In the genomic region with DNA sequence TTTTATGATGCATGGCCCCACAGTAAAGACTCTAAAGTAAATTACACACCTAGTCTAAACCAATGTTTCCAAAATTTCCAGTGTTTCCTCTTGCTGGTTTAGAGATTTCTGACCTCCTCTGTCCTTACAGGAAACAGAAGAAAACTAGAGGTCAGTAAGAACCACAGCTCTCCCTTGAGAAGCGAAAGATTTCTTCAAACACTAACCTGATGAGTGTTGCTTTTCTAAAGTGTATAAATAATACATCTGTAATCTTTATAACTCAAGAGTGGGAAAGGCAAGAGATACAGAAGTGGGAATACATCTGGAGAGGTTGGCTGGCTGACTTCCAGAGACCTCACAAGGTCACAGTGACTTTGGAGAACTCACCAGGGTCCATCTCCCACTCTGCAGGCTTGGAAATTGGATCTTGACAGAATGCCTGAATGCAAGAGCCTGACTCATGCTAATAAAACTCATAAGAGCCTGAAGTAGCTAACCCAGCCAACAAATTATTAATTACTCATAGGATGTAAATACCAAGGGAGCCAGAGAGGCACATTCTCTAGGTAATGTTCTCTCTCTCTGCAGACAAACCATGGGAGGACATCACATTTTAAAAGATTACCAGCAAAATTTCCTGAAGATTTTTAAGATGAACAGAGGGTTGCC, we compare ENCODE assay signal across 21 cellular contexts. TPM values are rescaled to one million over a fixed set of nuclear protein-coding genes. Genes with fewer than 3 reads are reported as not detected.
A peak's percentile ranks its signal among the peaks of the same experiment; 100 is the strongest.
DNase-seq lines count a peak whose midpoint lies in the region; ATAC-seq and TF ChIP-seq lines count a peak whose summit lies in the region.
"Had no signal": no experiment of that assay in that cellular context is flagged by ENCODE, and none has a peak within 500 bp of the region (broad histone marks: within the 10 kb centered on the region; RNA-seq: fewer than 3 reads in every experiment).

No MANE protein-coding gene starts in this region.

- no peaks in the 10 kb centered on the region for H3K27me3 ChIP-seq in fibroblast of lung (ENCODE audit: control insufficient read depth, insufficient read depth, low read length)
- no peaks in the 10 kb centered on the region for H3K27me3 ChIP-seq in skeletal muscle satellite cell (ENCODE audit: control insufficient read depth, insufficient read depth, low read length)
- H3K27me3 ChIP-seq: BE2C, stomach, upper lobe of left lung had no signal

- TF ChIP-seq CTCF in RWPE1 (conservative IDR thresholded peaks at IDR 0.05; ENCODE audit: low read depth) (no peak), fibroblast of lung (conservative IDR thresholded peaks at IDR 0.05 in 1 of 2, IDR thresholded peaks at IDR 0.05 in 1 of 2; ENCODE audit: low read depth in 1 of 2, low read length in 2 of 2) (no peak)

- DNase-seq in ELR (ENCODE audit: low read depth) (peak; percentile 85), RWPE1 (ENCODE audit: low spot score) (peak; percentile 43), fibroblast of lung (ENCODE audit: low read depth in 2 of 2) (peak; percentile 21 to 68)
- DNase-seq: activated CD4-positive, alpha-beta T cell treated with anti-CD3 and anti-CD28 coated beads for 36 hours; activated effector memory CD4-positive, alpha-beta T cell treated with Interleukin-2 at 50 U/mL for 16 hours; BE2C; foreskin melanocyte; GF-D8; kidney glomerular epithelial cell; natural killer cell; NCI-H2081; NCI-H524 treated with DMSO at 0.1 percent for 48 hours; posterior cingulate gyrus; stomach; SW 1271; upper lobe of left lung had no signal

- H3K36me3 ChIP-seq in fibroblast of lung (ENCODE audit: control insufficient read depth, insufficient read depth, low read length): peaks cover 7% of the 10 kb centered on the region
- peaks cover 69% of the 10 kb centered on the region for H3K36me3 ChIP-seq in skeletal muscle satellite cell (ENCODE audit: insufficient read depth, low read length)

- POLR2A ChIA-PET in RWPE1 (lab: Yijun Ruan, JAX; ENCODE audit: low non-redundant PET): no interaction called here

- H4K20me1 ChIP-seq in fibroblast of lung (ENCODE audit: control insufficient read depth, extremely low read depth, insufficient read depth, low read length): no peaks in the 10 kb centered on the region

- H3K4me2 ChIP-seq in fibroblast of lung (ENCODE audit: extremely low read depth, insufficient read depth, low read length) (no peak overlapping the region), skeletal muscle satellite cell (ENCODE audit: low read length) (peak overlapping the region; percentile 6)

- no peak overlapping the region for H3K4me3 ChIP-seq in fibroblast of lung (replicated peaks in 1 of 4; ENCODE audit: control extremely low read depth in 1 of 4, insufficient read depth in 1 of 4, low read depth in 3 of 4, low read length in 4 of 4)
- no peak overlapping the region for H3K4me3 ChIP-seq in skeletal muscle satellite cell (ENCODE audit: low read length)
- H3K4me3 ChIP-seq: HAP-1, stomach, upper lobe of left lung had no signal

- H3K4me1 ChIP-seq in fibroblast of lung (ENCODE audit: control insufficient read depth, extremely low read depth, insufficient read depth, low read length) (peaks cover 2% of the 10 kb centered on the region), skeletal muscle satellite cell (ENCODE audit: control insufficient read depth, insufficient read depth, low read length) (peaks cover 11% of the 10 kb centered on the region)
- H3K4me1 ChIP-seq: BE2C, HAP-1, stomach, upper lobe of left lung had no signal

- CTCF ChIA-PET in RWPE1 (lab: Yijun Ruan, JAX): interaction anchor here (1.0 kb wide), 1 partner anchor 82 kb away, joined by 3 read pairs; no protein-coding TSS in a partner anchor

- no peaks in the 10 kb centered on the region for H3K79me2 ChIP-seq in fibroblast of lung (ENCODE audit: control insufficient read depth, insufficient read depth, low read length)

- H3K9ac ChIP-seq in fibroblast of lung (ENCODE audit: insufficient read depth, low read length) (no peak overlapping the region), skeletal muscle satellite cell (ENCODE audit: low read depth, low read length) (no peak overlapping the region)

- H3K27ac ChIP-seq in RWPE1: peak overlapping the region; percentile 51; the same call in 1 of the 2 replicates
- no peak overlapping the region for H3K27ac ChIP-seq in fibroblast of lung (ENCODE audit: insufficient read depth, low read length)
- H3K27ac ChIP-seq: stomach, upper lobe of left lung had no signal

- no peak overlapping the region for H2AFZ ChIP-seq in fibroblast of lung (ENCODE audit: low read length)

- H3K9me3 ChIP-seq in fibroblast of lung (ENCODE audit: control insufficient read depth, insufficient read depth, low read depth, low read length): no peaks in the 10 kb centered on the region
- H3K9me3 ChIP-seq in skeletal muscle satellite cell (replicated peaks; ENCODE audit: low read length): no peaks in the 10 kb centered on the region
- H3K9me3 ChIP-seq: BE2C, HAP-1, stomach, upper lobe of left lung had no signal

- ATAC-seq in GM18873 (IDR thresholded peaks at IDR 0.05; ENCODE audit: low FRiP score, unreplicated experiment) (no peak), HG02870 (IDR thresholded peaks at IDR 0.05; ENCODE audit: unreplicated experiment) (no peak), HG02588 (IDR thresholded peaks at IDR 0.05; ENCODE audit: unreplicated experiment) (no peak)
- ATAC-seq: activated CD4-positive, alpha-beta T cell treated with anti-CD3 and anti-CD28 coated beads for 36 hours; natural killer cell had no signal

RNA-seq across cellular contexts. Expression of a gene that starts 8.7 kb away (rescaled TPM):
- total RNA-seq in fibroblast of lung: 47.8 and 50.4 TPM in 2 replicates
- 32.1 and 36.2 TPM in 2 replicates for polyA plus RNA-seq in fibroblast of lung
- polyA plus RNA-seq in fibroblast of lung (2012): 28.9 and 29.9 TPM in 2 replicates
- polyA minus RNA-seq in fibroblast of lung (ENCODE audit: low replicate concordance): 25.2 and 28.9 TPM in 2 replicates
- total RNA-seq in skeletal muscle satellite cell (2012; rRNA removed): 52.5 and 54.0 TPM in 2 replicates

RNA-seq across cellular contexts. Expression of a gene that starts 33.1 kb away (rescaled TPM):
- 126 and 146 TPM in 2 replicates for total RNA-seq in fibroblast of lung
- polyA plus RNA-seq in fibroblast of lung: 148 and 185 TPM in 2 replicates
- polyA plus RNA-seq in fibroblast of lung (2012): 116 and 143 TPM in 2 replicates
- 52.0 and 73.3 TPM in 2 replicates for polyA minus RNA-seq in fibroblast of lung (ENCODE audit: low replicate concordance)
- 187 and 196 TPM in 2 replicates for total RNA-seq in skeletal muscle satellite cell (2012; rRNA removed)

RNA-seq across cellular contexts. Expression of a gene that starts 33.2 kb away (rescaled TPM):
- total RNA-seq in fibroblast of lung: 46.0 and 54.7 TPM in 2 replicates
- 41.2 and 47.5 TPM in 2 replicates for polyA plus RNA-seq in fibroblast of lung
- polyA plus RNA-seq in fibroblast of lung (2012): 40.6 and 45.2 TPM in 2 replicates
- 1.5 and 4.5 TPM in 2 replicates for polyA minus RNA-seq in fibroblast of lung (ENCODE audit: low replicate concordance)
- total RNA-seq in skeletal muscle satellite cell (2012; rRNA removed): 26.6 and 36.9 TPM in 2 replicates

RNA-seq across cellular contexts. Expression of a gene that starts 48.2 kb away (rescaled TPM):
- 28.2 and 37.3 TPM in 2 replicates for total RNA-seq in fibroblast of lung
- polyA plus RNA-seq in fibroblast of lung: 116 and 159 TPM in 2 replicates
- 112 and 127 TPM in 2 replicates for polyA plus RNA-seq in fibroblast of lung (2012)
- 3.8 and 8.1 TPM in 2 replicates for polyA minus RNA-seq in fibroblast of lung (ENCODE audit: low replicate concordance)
- 28.2 and 30.9 TPM in 2 replicates for total RNA-seq in skeletal muscle satellite cell (2012; rRNA removed)

RNA-seq across cellular contexts. Expression of a gene that starts 58.3 kb away (rescaled TPM):
- total RNA-seq in fibroblast of lung: 4.1 and 9.6 TPM in 2 replicates
- polyA plus RNA-seq in fibroblast of lung: 18.8 and 23.4 TPM in 2 replicates
- 7.7 and 8.9 TPM in 2 replicates for polyA plus RNA-seq in fibroblast of lung (2012)
- polyA minus RNA-seq in fibroblast of lung (ENCODE audit: low replicate concordance): 81.3 and 91.7 TPM in 2 replicates
- 12.9 and 14.2 TPM in 2 replicates for total RNA-seq in skeletal muscle satellite cell (2012; rRNA removed)
